ENCODE assay signal across 38 cellular contexts in genomic region chr1:67184838-67185421, GRCh38. TPM values are rescaled to one million over a fixed set of nuclear protein-coding genes. Genes with fewer than 3 reads are reported as not detected.
"Had no signal": no experiment of that assay in that cellular context is flagged by ENCODE, and none has a peak within 500 bp of the region (broad histone marks: within the 10 kb centered on the region; RNA-seq: fewer than 3 reads in every experiment).

No MANE protein-coding gene starts in this region.

- H3K36me3 ChIP-seq: cardiac muscle cell, Peyer's patch had no signal

- H3K4me3 ChIP-seq: cardiac muscle cell, Peyer's patch had no signal

- H3K27me3 ChIP-seq: cardiac muscle cell, Peyer's patch had no signal

- H3K9me3 ChIP-seq: Peyer's patch had no signal

- H3K27ac Mint-ChIP-seq: activated B cell treated with CpG ODN at 0.5 μM for 24 hours; activated CD8-positive, alpha-beta T cell treated with anti-CD3 and anti-CD28 coated beads for 36 hours; activated naive CD4-positive, alpha-beta T cell treated with anti-CD3 and anti-CD28 coated beads for 36 hours; activated naive CD4-positive, alpha-beta T cell treated with anti-CD3 and anti-CD28 coated beads, Interleukin-2, amount 50 U/mL, for 72 hours; activated naive CD8-positive, alpha-beta T cell treated with anti-CD3 and anti-CD28 coated beads, Interleukin-2, amount 50 U/mL, for 24 hours; activated T-cell treated with anti-CD3 and anti-CD28 coated beads, Interleukin-2, amount 50 U/mL, for 72 hours; activated T-helper 17 cell treated with anti-CD3 and anti-CD28 coated beads, Interleukin-2, amount 50 U/mL, for 72 hours had no signal

- H3K9ac ChIP-seq: KMS-11 had no signal

- H3K9me3 Mint-ChIP-seq: activated B cell treated with CpG ODN at 0.5 μM for 24 hours; activated CD8-positive, alpha-beta T cell treated with anti-CD3 and anti-CD28 coated beads for 36 hours; activated T-helper 17 cell treated with anti-CD3 and anti-CD28 coated beads, Interleukin-2, amount 50 U/mL, for 72 hours; central memory CD8-positive, alpha-beta T cell had no signal

- H3K4me3 Mint-ChIP-seq: activated B cell treated with CpG ODN at 0.5 μM for 24 hours; activated CD8-positive, alpha-beta T cell treated with anti-CD3 and anti-CD28 coated beads for 36 hours; activated naive CD4-positive, alpha-beta T cell treated with anti-CD3 and anti-CD28 coated beads for 36 hours; activated naive CD8-positive, alpha-beta T cell treated with anti-CD3 and anti-CD28 coated beads, Interleukin-2, amount 50 U/mL, for 24 hours; activated T-cell treated with anti-CD3 and anti-CD28 coated beads, Interleukin-2, amount 50 U/mL, for 72 hours; activated T-helper 17 cell treated with anti-CD3 and anti-CD28 coated beads, Interleukin-2, amount 50 U/mL, for 72 hours; central memory CD8-positive, alpha-beta T cell had no signal

- ATAC-seq: activated CD8-positive, alpha-beta T cell treated with anti-CD3 and anti-CD28 coated beads for 36 hours; activated naive CD4-positive, alpha-beta T cell treated with anti-CD3 and anti-CD28 coated beads, Interleukin-2, amount 50 U/mL, for 72 hours; activated naive CD8-positive, alpha-beta T cell treated with anti-CD3 and anti-CD28 coated beads, Interleukin-2, amount 50 U/mL, for 24 hours; activated T-cell treated with anti-CD3 and anti-CD28 coated beads, Interleukin-2, amount 50 U/mL, for 72 hours; activated T-helper 17 cell treated with anti-CD3 and anti-CD28 coated beads, Interleukin-2, amount 50 U/mL, for 72 hours; PC-3; Right ventricle myocardium inferior had no signal

- H3K4me2 ChIP-seq: KMS-11 had no signal

- DNase-seq: activated B cell treated with CpG ODN at 0.5 μM for 24 hours; activated CD4-positive, alpha-beta T cell treated with anti-CD3 and anti-CD28 coated beads for 4 hours; activated CD4-positive, CD25-positive, alpha-beta regulatory T cell treated with anti-CD3 and anti-CD28 coated beads, Interleukin-2, amount 50 U/mL, for 72 hours; activated CD8-positive, alpha-beta T cell treated with anti-CD3 and anti-CD28 coated beads for 36 hours; activated gamma-delta T cell treated with Interleukin-2 at 50 U/mL for 16 hours; activated naive CD4-positive, alpha-beta T cell treated with anti-CD3 and anti-CD28 coated beads for 36 hours; activated naive CD8-positive, alpha-beta T cell treated with anti-CD3 and anti-CD28 coated beads, Interleukin-2, amount 50 U/mL, for 24 hours; activated T-cell treated with anti-CD3 and anti-CD28 coated beads, Interleukin-2, amount 50 U/mL, for 1 hour; activated T-cell treated with anti-CD3 and anti-CD28 coated beads, Interleukin-2, amount 50 U/mL, for 72 hours; aorta; MM.1S; MV-4-11; NCI-H1092 treated with DMSO at 0.1 percent for 48 hours; NCI-H1417; NCI-H187 treated with DMSO at 0.1 percent for 48 hours; NCI-H2081; NCI-H2171 treated with DMSO at 0.1 percent for 48 hours; NCI-H2227 treated with DMSO at 0.1 percent for 48 hours; NCI-H446; NCI-H524; NK-92 treated with Interleukin-12 subunit alpha and Interleukin-12 subunit beta, amount 100 ng/mL, for 24 hours; PC-3; Peyer's patch; SIG-M5; SW 1271; T-helper 1 cell; T-helper 2 cell; T-helper 9 cell had no signal

- H3K4me1 Mint-ChIP-seq: activated B cell treated with CpG ODN at 0.5 μM for 24 hours; central memory CD8-positive, alpha-beta T cell had no signal

- H3K27me3 Mint-ChIP-seq: activated T-helper 17 cell treated with anti-CD3 and anti-CD28 coated beads, Interleukin-2, amount 50 U/mL, for 72 hours; central memory CD8-positive, alpha-beta T cell had no signal

- H3K27ac ChIP-seq: cardiac muscle cell, KMS-11, Peyer's patch, RWPE1, VCaP had no signal

- H3K4me1 ChIP-seq: Peyer's patch had no signal

RNA-seq across cellular contexts. Expression of gene IL23R, which starts 18.7 kb away (rescaled TPM):
- total RNA-seq: activated B cell treated with CpG ODN at 0.5 μM for 24 hours, cardiac muscle cell, LHCN-M2, PC-3, Right ventricle myocardium inferior had no signal
- polyA plus RNA-seq: aorta, cardiac muscle cell had no signal

RNA-seq across cellular contexts. Expression of gene C1orf141, which starts 50.2 kb away (rescaled TPM):
- total RNA-seq: activated B cell treated with CpG ODN at 0.5 μM for 24 hours; activated CD8-positive, alpha-beta memory T cell treated with anti-CD3 and anti-CD28 coated beads for 36 hours; activated CD8-positive, alpha-beta T cell treated with anti-CD3 and anti-CD28 coated beads for 36 hours; aorta; cardiac muscle cell; LHCN-M2; PC-3; Peyer's patch; Right ventricle myocardium inferior had no signal
- polyA plus RNA-seq: cardiac muscle cell had no signal
